Comparison of ENCODE assay signal across 18 cellular contexts in genomic region chr15:60137711-60138396, GRCh38.
DNase-seq lines count a peak whose midpoint lies in the region; ATAC-seq and TF ChIP-seq lines count a peak whose summit lies in the region.
"Had no signal": no experiment of that assay in that cellular context is flagged by ENCODE, and none has a peak within 500 bp of the region (broad histone marks: within the 10 kb centered on the region; RNA-seq: fewer than 3 reads in every experiment).

No MANE protein-coding gene starts in this region.

- H3K27me3 Mint-ChIP-seq in stimulated activated naive B cell treated with anti-CD40 and anti-IgM and Interleukin-4, amounts not matched to agents 10 μg/mL and 1 μg/mL and 100 μg/mL, for 72 hours = peaks cover 27 to 46% of the 10 kb centered on the region in 2 donors

- H3K4me3 ChIP-seq in HUES48 (ENCODE audit: low read depth, low read length) = no peak overlapping the region
- no peak overlapping the region for H3K4me3 ChIP-seq in upper lobe of left lung
- no peak overlapping the region for H3K4me3 ChIP-seq in coronary artery
- H3K4me3 ChIP-seq: dorsolateral prefrontal cortex, pancreas, SK-N-MC had no signal

- H3K9me3 ChIP-seq in HUES48 (ENCODE audit: control insufficient read depth, insufficient read depth, low read length) (no peaks in the 10 kb centered on the region), upper lobe of left lung (no peaks in the 10 kb centered on the region)
- H3K9me3 ChIP-seq: pancreas had no signal

- no peak for TF ChIP-seq CTCF in upper lobe of left lung (IDR thresholded peaks at IDR 0.05)
- no peak for TF ChIP-seq CTCF in coronary artery (IDR thresholded peaks at IDR 0.05)

- peaks cover 0 to 2% of the 10 kb centered on the region in 2 donors for H3K9me3 Mint-ChIP-seq in stimulated activated naive B cell treated with anti-CD40 and anti-IgM and Interleukin-4, amounts not matched to agents 10 μg/mL and 1 μg/mL and 100 μg/mL, for 72 hours
- H3K9me3 Mint-ChIP-seq: activated CD4-positive, alpha-beta memory T cell treated with anti-CD3 and anti-CD28 coated beads, Interleukin-2, amount 10 ng/mL, durations not matched to agents 7 days and 5 days; activated T-helper 2 cell treated with anti-CD3 and anti-CD28 coated beads, Interferon-gamma antibody, Interleukin-2, Interleukin-4, amounts not matched to agents 10 μg/mL and 5 μg/mL and 100 μg/mL, durations not matched to agents 14 hours and 24 hours and 36 hours; H9 had no signal

- H3K36me3 Mint-ChIP-seq in stimulated activated naive B cell treated with anti-CD40 and anti-IgM and Interleukin-4, amounts not matched to agents 10 μg/mL and 1 μg/mL and 100 μg/mL, for 72 hours = no peaks in the 10 kb centered on the region

- H3K36me3 ChIP-seq in HUES48 (ENCODE audit: control insufficient read depth, insufficient read depth, low read length) (no peaks in the 10 kb centered on the region), upper lobe of left lung (no peaks in the 10 kb centered on the region)
- H3K36me3 ChIP-seq: pancreas had no signal

- DNase-seq in AG08396 (ENCODE audit: low spot score) = peak; percentile 9
- DNase-seq in amniotic epithelial cell (ENCODE audit: low read depth) = peak; percentile 29
- DNase-seq in islet precursor cell = peak; percentile 81
- no peak for DNase-seq in DMS114 treated with DMSO at 0.1 percent for 48 hours (lab: John Stamatoyannopoulos, UW; ENCODE audit: unreplicated experiment)
- no peak for DNase-seq in stimulated activated naive B cell treated with anti-CD40 and anti-IgM and Interleukin-4, amounts not matched to agents 10 μg/mL and 1 μg/mL and 100 μg/mL, for 72 hours
- DNase-seq in upper lobe of left lung = no peak
- DNase-seq in coronary artery (ENCODE audit: low spot score) = no peak
- DNase-seq: activated CD4-positive, alpha-beta memory T cell treated with anti-CD3 and anti-CD28 coated beads, Interleukin-2, amount 10 ng/mL, durations not matched to agents 7 days and 5 days; aorta; dorsolateral prefrontal cortex; H9; MM.1S; NCI-H2081 treated with DMSO at 0.1 percent for 48 hours; pancreas; stimulated activated CD4-positive, alpha-beta T cell treated with anti-CD3 and anti-CD28 coated beads, Interleukin-12 subunit alpha, Interleukin-12 subunit beta, amount 100 ng/mL, for 4 hours had no signal

- no peak for TF ChIP-seq EP300 in upper lobe of left lung (IDR thresholded peaks at IDR 0.05)

- H3K27ac ChIP-seq in HUES48 (ENCODE audit: low read depth, low read length) = peak overlapping the region; percentile 40
- H3K27ac ChIP-seq in upper lobe of left lung = no peak overlapping the region
- no peak overlapping the region for H3K27ac ChIP-seq in coronary artery
- H3K27ac ChIP-seq: pancreas, SK-N-MC had no signal

- no peaks in the 10 kb centered on the region for H3K4me1 Mint-ChIP-seq in stimulated activated naive B cell treated with anti-CD40 and anti-IgM and Interleukin-4, amounts not matched to agents 10 μg/mL and 1 μg/mL and 100 μg/mL, for 72 hours
- H3K4me1 Mint-ChIP-seq: activated CD4-positive, alpha-beta memory T cell treated with anti-CD3 and anti-CD28 coated beads, Interleukin-2, amount 10 ng/mL, durations not matched to agents 7 days and 5 days had no signal

- ATAC-seq in stimulated activated naive B cell treated with anti-CD40 and anti-IgM and Interleukin-4, amounts not matched to agents 10 μg/mL and 1 μg/mL and 100 μg/mL, for 72 hours (replicated peaks) = no peak
- no peak for ATAC-seq in upper lobe of left lung (ENCODE audit: low FRiP score in 2 of 2)
- ATAC-seq: pancreas had no signal

- H3K4me1 ChIP-seq in HUES48 (ENCODE audit: control insufficient read depth, insufficient read depth, low read length) (peaks cover 7% of the 10 kb centered on the region), upper lobe of left lung (no peaks in the 10 kb centered on the region)
- H3K4me1 ChIP-seq: pancreas had no signal

- no peak overlapping the region for H3K4me3 Mint-ChIP-seq in stimulated activated naive B cell treated with anti-CD40 and anti-IgM and Interleukin-4, amounts not matched to agents 10 μg/mL and 1 μg/mL and 100 μg/mL, for 72 hours
- H3K4me3 Mint-ChIP-seq: activated CD4-positive, alpha-beta memory T cell treated with anti-CD3 and anti-CD28 coated beads, Interleukin-2, amount 10 ng/mL, durations not matched to agents 7 days and 5 days; H9 had no signal

- no peak overlapping the region for H3K9ac ChIP-seq in HUES48 (ENCODE audit: low read depth, low read length)

- H3K27me3 ChIP-seq in HUES48 (ENCODE audit: control insufficient read depth, insufficient read depth, low read length) (no peaks in the 10 kb centered on the region), upper lobe of left lung (no peaks in the 10 kb centered on the region)
- H3K27me3 ChIP-seq: pancreas had no signal

- TF ChIP-seq POLR2A in upper lobe of left lung (IDR thresholded peaks at IDR 0.05) = no peak

- 62 to 72% methylated on average over 5 of the region's 5 CpGs for WGBS in upper lobe of left lung, 2 donors

- H3K27ac Mint-ChIP-seq in stimulated activated naive B cell treated with anti-CD40 and anti-IgM and Interleukin-4, amounts not matched to agents 10 μg/mL and 1 μg/mL and 100 μg/mL, for 72 hours = no peak overlapping the region
- H3K27ac Mint-ChIP-seq: activated CD4-positive, alpha-beta memory T cell treated with anti-CD3 and anti-CD28 coated beads, Interleukin-2, amount 10 ng/mL, durations not matched to agents 7 days and 5 days; activated T-helper 2 cell treated with anti-CD3 and anti-CD28 coated beads, Interferon-gamma antibody, Interleukin-2, Interleukin-4, amounts not matched to agents 10 μg/mL and 5 μg/mL and 100 μg/mL, durations not matched to agents 14 hours and 24 hours and 36 hours had no signal

Comparison
In these comparisons a context has a peak if more than half of its experiments do, and no peak if none do; other contexts are left out.
1. DNase-seq: peak in AG08396 (single experiment), amniotic epithelial cell (single experiment) and islet precursor cell (single experiment); none in DMS114 treated with DMSO at 0.1 percent for 48 hours (single experiment), stimulated activated naive B cell treated with anti-CD40 and anti-IgM and Interleukin-4, amounts not matched to agents 10 μg/mL and 1 μg/mL and 100 μg/mL, for 72 hours (single experiment), upper lobe of left lung (0 of 2) and coronary artery (single experiment).